30 cellular contexts compared by ENCODE assay signal in the genomic region with DNA sequence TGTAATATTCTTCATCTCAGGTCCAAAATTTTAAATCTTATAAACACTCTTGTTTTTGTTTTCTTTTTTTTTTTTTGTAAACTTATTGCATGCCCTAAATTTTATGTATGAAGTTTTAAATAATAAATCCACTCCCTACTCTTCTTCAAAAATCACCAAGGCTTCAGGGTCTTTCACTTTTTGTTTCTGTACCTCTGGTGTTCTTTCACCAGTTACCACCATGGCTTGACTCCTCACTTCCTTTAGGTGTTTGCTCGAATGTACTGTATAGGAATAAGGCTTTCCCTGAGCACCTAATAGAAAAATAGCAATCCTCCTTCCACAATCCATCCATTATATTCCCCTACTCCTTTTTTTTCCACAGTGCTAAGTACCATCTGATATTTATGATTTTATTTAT.
"Had no signal": no experiment of that assay in that cellular context is flagged by ENCODE, and none has a peak within 500 bp of the region (broad histone marks: within the 10 kb centered on the region; RNA-seq: fewer than 3 reads in every experiment).

No MANE protein-coding gene starts in this region.

- H3K27me3 ChIP-seq: adrenal gland, cardiac muscle cell had no signal

- H3K36me3 ChIP-seq: adrenal gland, cardiac muscle cell had no signal

- H3K4me1 ChIP-seq: adrenal gland had no signal

- H3K9me3 ChIP-seq: adrenal gland had no signal

- H3K4me3 ChIP-seq: adrenal gland, cardiac muscle cell had no signal

- H3K27ac ChIP-seq: adrenal gland, cardiac muscle cell, VCaP had no signal

- ATAC-seq: activated CD8-positive, alpha-beta T cell treated with anti-CD3 and anti-CD28 coated beads for 36 hours; activated naive CD4-positive, alpha-beta T cell treated with anti-CD3 and anti-CD28 coated beads, Interleukin-2, amount 50 U/mL, for 72 hours; activated T-cell treated with anti-CD3 and anti-CD28 coated beads, Interleukin-2, amount 50 U/mL, for 4 hours; activated T-cell treated with anti-CD3 and anti-CD28 coated beads, Interleukin-2, amount 50 U/mL, for 72 hours; activated T-helper 17 cell treated with anti-CD3 and anti-CD28 coated beads, Interleukin-2, amount 50 U/mL, for 72 hours had no signal

- DNase-seq: activated B cell treated with CpG ODN at 0.5 μM for 24 hours; activated CD4-positive, alpha-beta memory T cell treated with anti-CD3 and anti-CD28 coated beads for 36 hours; activated CD4-positive, alpha-beta T cell treated with anti-CD3 and anti-CD28 coated beads for 4 hours; activated CD4-positive, alpha-beta T cell treated with anti-CD3 and anti-CD28 coated beads, Interleukin-2, amount 10 ng/mL, durations not matched to agents 24 days and 14 days; activated CD4-positive, alpha-beta T cell treated with anti-CD3 and anti-CD28 coated beads, Interleukin-2, amount 50 U/mL, for 1 hour; activated CD4-positive, alpha-beta T cell treated with anti-CD3 and anti-CD28 coated beads, Interleukin-2, amount 50 U/mL, for 4 hours; activated CD4-positive, CD25-positive, alpha-beta regulatory T cell treated with anti-CD3 and anti-CD28 coated beads, Interleukin-2, amount 50 U/mL, for 72 hours; activated CD8-positive, alpha-beta memory T cell treated with anti-CD3 and anti-CD28 coated beads, Interleukin-2, amount 50 U/mL, for 4 hours; activated CD8-positive, alpha-beta T cell treated with anti-CD3 and anti-CD28 coated beads for 36 hours; activated effector memory CD4-positive, alpha-beta T cell treated with anti-CD3 and anti-CD28 coated beads, Interleukin-2, amount 50 U/mL, for 16 hours; activated gamma-delta T cell treated with Interleukin-2 at 50 U/mL for 16 hours; activated naive CD4-positive, alpha-beta T cell; activated naive CD4-positive, alpha-beta T cell treated with anti-CD3 and anti-CD28 coated beads for 36 hours; activated naive CD4-positive, alpha-beta T cell treated with anti-CD3 and anti-CD28 coated beads, Interleukin-2, amount 50 U/mL, for 16 hours; activated naive CD8-positive, alpha-beta T cell treated with anti-CD3 and anti-CD28 coated beads for 36 hours; activated T-cell treated with anti-CD3 and anti-CD28 coated beads for 4 hours; activated T-cell treated with anti-CD3 and anti-CD28 coated beads, Interleukin-2, amount 50 U/mL, for 1 hour; activated T-cell treated with anti-CD3 and anti-CD28 coated beads, Interleukin-2, amount 50 U/mL, for 4 hours; activated T-cell treated with anti-CD3 and anti-CD28 coated beads, Interleukin-2, amount 50 U/mL, for 72 hours; adrenal gland; amniotic stem cell; aorta; caudate nucleus; cerebellar nuclear complex; T-helper 2 cell; T-helper 9 cell had no signal
